In the genomic region with DNA sequence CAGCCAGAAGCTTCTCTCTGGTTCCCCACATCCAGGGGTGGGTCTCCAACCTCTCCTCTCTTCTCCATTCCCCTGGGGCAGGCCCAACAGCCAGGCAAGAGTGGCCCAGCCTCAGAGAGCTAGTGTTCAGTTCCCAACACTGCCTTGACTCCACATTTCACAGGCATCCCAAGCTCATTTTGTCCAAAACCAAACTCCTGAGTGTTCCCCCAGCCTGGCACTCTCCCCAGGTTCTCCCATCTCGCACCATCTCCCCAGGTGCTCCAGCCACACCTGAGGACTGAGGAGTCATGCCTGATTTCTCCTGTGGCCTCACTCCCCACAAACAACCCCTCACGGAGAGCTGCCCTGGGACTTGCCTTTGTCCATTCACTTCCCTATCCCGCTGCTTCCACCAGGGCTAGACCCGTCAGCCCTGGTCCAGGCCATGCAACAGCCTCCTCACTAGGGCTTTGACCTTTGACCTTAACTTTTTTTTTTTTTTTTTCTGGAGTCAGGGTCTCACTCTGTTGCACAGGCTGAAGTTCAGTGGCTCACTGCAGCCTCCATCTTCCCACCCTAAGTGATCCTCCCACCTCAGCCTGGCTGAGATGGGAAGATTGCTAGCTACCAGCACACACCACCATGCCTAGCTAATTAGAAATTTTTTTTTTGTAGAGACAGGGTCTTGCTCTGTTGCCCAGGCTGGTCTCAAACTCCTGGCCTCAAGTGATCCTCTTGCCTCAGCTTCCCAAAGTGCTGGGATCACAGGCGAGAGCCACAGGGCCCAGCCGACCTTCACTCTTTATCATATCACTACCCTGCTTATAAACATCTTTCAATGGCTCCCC, we compare ENCODE assay signal across 11 cellular contexts. TPM values are rescaled to one million over a fixed set of nuclear protein-coding genes. Genes with fewer than 3 reads are reported as not detected.
A peak's percentile ranks its signal among the peaks of the same experiment; 100 is the strongest.
DNase-seq lines count a peak whose midpoint lies in the region; ATAC-seq and TF ChIP-seq lines count a peak whose summit lies in the region.
"Had no signal": no experiment of that assay in that cellular context is flagged by ENCODE, and none has a peak within 500 bp of the region (broad histone marks: within the 10 kb centered on the region; RNA-seq: fewer than 3 reads in every experiment).

No MANE protein-coding gene starts in this region.

- no peak for DNase-seq in activated naive CD8-positive, alpha-beta T cell treated with anti-CD3 and anti-CD28 coated beads for 36 hours
- DNase-seq in neural progenitor cell (ENCODE audit: low spot score) (no peak), breast epithelium (ENCODE audit: low spot score in 2 of 2) (no peak), NCI-H2171 treated with DMSO at 0.1 percent for 48 hours (lab: John Stamatoyannopoulos, UW) (no peak), UCSD-AML1 (lab: John Stamatoyannopoulos, UW; ENCODE audit: unreplicated experiment) (no peak)
- DNase-seq in central memory CD4-positive, alpha-beta T cell = no peak
- DNase-seq: gastrocnemius medialis, NCI-H526 treated with DMSO at 0.1 percent for 48 hours had no signal

- H3K27me3 ChIP-seq in neural progenitor cell = peaks cover 21% of the 10 kb centered on the region
- no peaks in the 10 kb centered on the region for H3K27me3 ChIP-seq in breast epithelium
- H3K27me3 ChIP-seq: gastrocnemius medialis had no signal

- H3K4me2 ChIP-seq in neural progenitor cell = no peak overlapping the region

- no peak overlapping the region for H3K9ac ChIP-seq in neural progenitor cell

- TF ChIP-seq CTCF in neural progenitor cell (IDR thresholded peaks at IDR 0.05) = no peak
- no peak for TF ChIP-seq CTCF in breast epithelium (IDR thresholded peaks at IDR 0.05)

- H3K79me2 ChIP-seq in neural progenitor cell (ENCODE audit: low read depth) = peaks cover 7% of the 10 kb centered on the region

- no peak for TF ChIP-seq POLR2A in breast epithelium (IDR thresholded peaks at IDR 0.05)

- H3K9me3 Mint-ChIP-seq in activated naive CD8-positive, alpha-beta T cell treated with anti-CD3 and anti-CD28 coated beads for 36 hours = peaks cover 1% of the 10 kb centered on the region
- H3K9me3 Mint-ChIP-seq in neural progenitor cell = no peaks in the 10 kb centered on the region

- peak; percentile 1 for ATAC-seq in GM18498 (IDR thresholded peaks at IDR 0.05; ENCODE audit: unreplicated experiment)
- peak; percentile 5 for ATAC-seq in HG03432 (IDR thresholded peaks at IDR 0.05; ENCODE audit: unreplicated experiment)
- ATAC-seq: gastrocnemius medialis had no signal

- no peaks in the 10 kb centered on the region for H3K27me3 Mint-ChIP-seq in activated naive CD8-positive, alpha-beta T cell treated with anti-CD3 and anti-CD28 coated beads for 36 hours
- H3K27me3 Mint-ChIP-seq in neural progenitor cell (ENCODE audit: insufficient read depth, low read depth) = peaks cover 21% of the 10 kb centered on the region

- H4K20me1 ChIP-seq in neural progenitor cell (ENCODE audit: low read depth) = peaks cover 5% of the 10 kb centered on the region

- no peak overlapping the region for H2AFZ ChIP-seq in neural progenitor cell (replicated peaks)

- H3K4me3 ChIP-seq in neural progenitor cell = no peak overlapping the region
- H3K4me3 ChIP-seq in breast epithelium = no peak overlapping the region
- H3K4me3 ChIP-seq: gastrocnemius medialis had no signal

- peaks cover 12% of the 10 kb centered on the region for H3F3A ChIP-seq in neural progenitor cell (ENCODE audit: low read depth)

- peaks cover 25% of the 10 kb centered on the region for H3K36me3 Mint-ChIP-seq in activated naive CD8-positive, alpha-beta T cell treated with anti-CD3 and anti-CD28 coated beads for 36 hours
- no peaks in the 10 kb centered on the region for H3K36me3 Mint-ChIP-seq in neural progenitor cell

- H3K4me3 Mint-ChIP-seq in activated naive CD8-positive, alpha-beta T cell treated with anti-CD3 and anti-CD28 coated beads for 36 hours = peak overlapping the region; percentile 79
- H3K4me3 Mint-ChIP-seq in neural progenitor cell = peak overlapping the region; percentile 50

- H3K4me1 ChIP-seq in neural progenitor cell = peaks cover 26% of the 10 kb centered on the region
- peaks cover 1 to 14% of the 10 kb centered on the region in 2 donors for H3K4me1 ChIP-seq in breast epithelium

- intact Hi-C loops in breast epithelium (cut with DNase I; ENCODE audit: low total_unique reads) = loop anchor here (10.0 kb wide), 1 partner anchor 177 kb away; a partner anchor contains a TSS

- H3K36me3 ChIP-seq in neural progenitor cell (no peaks in the 10 kb centered on the region), breast epithelium (no peaks in the 10 kb centered on the region)
- H3K36me3 ChIP-seq: gastrocnemius medialis had no signal

- peaks cover 71% of the 10 kb centered on the region for H3K4me1 Mint-ChIP-seq in activated naive CD8-positive, alpha-beta T cell treated with anti-CD3 and anti-CD28 coated beads for 36 hours
- H3K4me1 Mint-ChIP-seq in neural progenitor cell = peaks cover 69% of the 10 kb centered on the region

- H3K27ac ChIP-seq in neural progenitor cell (no peak overlapping the region), breast epithelium (peak overlapping the region in 1 of 2 donors; percentile 58)
- H3K27ac ChIP-seq: gastrocnemius medialis had no signal

- peak overlapping the region; percentile 96 for H3K27ac Mint-ChIP-seq in activated naive CD8-positive, alpha-beta T cell treated with anti-CD3 and anti-CD28 coated beads for 36 hours
- peak overlapping the region; percentile 77 for H3K27ac Mint-ChIP-seq in neural progenitor cell

- no peaks in the 10 kb centered on the region for H3K9me3 ChIP-seq in neural progenitor cell (ENCODE audit: low read depth)
- no peaks in the 10 kb centered on the region for H3K9me3 ChIP-seq in breast epithelium
- H3K9me3 ChIP-seq: gastrocnemius medialis had no signal

RNA-seq across cellular contexts. Expression of a gene that starts 3.9 kb away (rescaled TPM):
- total RNA-seq in activated naive CD8-positive, alpha-beta T cell treated with anti-CD3 and anti-CD28 coated beads for 36 hours = 100 to 1,000 TPM; 308 to 310 TPM
- total RNA-seq in neural progenitor cell (ENCODE audit: low replicate concordance) (18.3 and 25.4 TPM in 2 replicates), breast epithelium (10 to 100 TPM; 18.7 to 26.2 (median 18.7) TPM)

RNA-seq across cellular contexts. Expression of a gene that starts 29.3 kb away (rescaled TPM):
- not detected for total RNA-seq in activated naive CD8-positive, alpha-beta T cell treated with anti-CD3 and anti-CD28 coated beads for 36 hours
- total RNA-seq in neural progenitor cell (ENCODE audit: low replicate concordance) (not detected in 2 replicates), breast epithelium (not detected)
- total RNA-seq: cardiac septum, gastrocnemius medialis had no signal

RNA-seq across cellular contexts. Expression of a gene that starts 34.7 kb away (rescaled TPM):
- under 1 TPM; 0.14 to 0.33 TPM for total RNA-seq in activated naive CD8-positive, alpha-beta T cell treated with anti-CD3 and anti-CD28 coated beads for 36 hours
- not detected in 2 replicates for total RNA-seq in neural progenitor cell (ENCODE audit: low replicate concordance)
- under 1 TPM in 1 of 3 donors, not detected in 2; 0.15 TPM for total RNA-seq in breast epithelium
- total RNA-seq: gastrocnemius medialis had no signal

RNA-seq across cellular contexts. Expression of a gene that starts 48.4 kb away (rescaled TPM):
- under 1 TPM in 1 of 2 experiments, not detected in 1; 0.19 TPM for total RNA-seq in activated naive CD8-positive, alpha-beta T cell treated with anti-CD3 and anti-CD28 coated beads for 36 hours
- total RNA-seq in neural progenitor cell (ENCODE audit: low replicate concordance) = not detected in 2 replicates
- under 1 TPM in 1 of 3 donors, not detected in 2; 0.66 TPM for total RNA-seq in breast epithelium
- total RNA-seq: gastrocnemius medialis had no signal

RNA-seq across cellular contexts. Expression of a gene that starts 52.7 kb away (rescaled TPM):
- 1 to 10 TPM; 4.7 to 4.9 TPM for total RNA-seq in activated naive CD8-positive, alpha-beta T cell treated with anti-CD3 and anti-CD28 coated beads for 36 hours
- total RNA-seq in neural progenitor cell (ENCODE audit: low replicate concordance) (0.15 TPM in 1 of 2 replicates, not detected in the other), breast epithelium (10 to 100 TPM in 1 of 3 donors, 1 to 10 TPM in 1, under 1 TPM in 1; 0.80 to 32.1 (median 4.8) TPM)

Comparison
In these comparisons a context has a peak if more than half of its experiments do, and no peak if none do; other contexts are left out.
1. RNA of a gene that starts 3.9 kb away (total RNA-seq): 308 to 310 TPM in activated naive CD8-positive, alpha-beta T cell treated with anti-CD3 and anti-CD28 coated beads for 36 hours; 18.7 to 26.2 TPM in breast epithelium and 18.3 to 25.4 TPM in neural progenitor cell; every median in the first group is over 10 times any median in the second.